In the genomic region with DNA sequence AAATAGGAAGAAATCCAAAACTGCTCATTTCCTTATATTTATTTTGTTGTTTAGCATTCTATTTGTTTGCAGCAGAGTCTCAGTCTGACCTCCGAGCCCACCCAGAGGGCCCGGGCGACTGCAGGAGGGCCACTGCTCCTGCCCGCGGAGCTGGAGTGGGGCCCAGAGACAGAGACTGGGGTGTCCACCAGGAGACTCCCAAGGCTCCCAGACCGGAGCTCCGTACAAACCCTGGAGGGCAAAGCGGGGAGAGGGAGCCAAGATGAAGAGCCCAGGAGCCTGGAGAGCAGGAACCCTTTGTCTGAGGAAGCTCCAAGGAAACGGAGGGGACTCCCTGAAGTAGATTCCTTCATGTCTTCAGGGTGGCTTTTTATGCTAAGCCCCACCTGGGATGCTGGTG, we compare ENCODE assay signal across 25 cellular contexts.
"Had no signal": no experiment of that assay in that cellular context is flagged by ENCODE, and none has a peak within 500 bp of the region (broad histone marks: within the 10 kb centered on the region; RNA-seq: fewer than 3 reads in every experiment).

No MANE protein-coding gene starts in this region.

- H3K4me3 ChIP-seq: lower lobe of right lung, neural progenitor cell, ovary, right atrium auricular region, spleen, tibial nerve, uterus had no signal

- FAIRE-seq: keratinocyte, small intestine had no signal

- H2AFZ ChIP-seq: neural progenitor cell had no signal

- H3K27ac ChIP-seq: lower lobe of right lung, neural progenitor cell, neutrophil, ovary, right atrium auricular region, spleen, tibial nerve, uterus had no signal

- H3K27me3 ChIP-seq: neural progenitor cell, neutrophil, ovary, right atrium auricular region, tibial nerve, uterus had no signal

- H3K9ac ChIP-seq: neural progenitor cell had no signal

- ATAC-seq: left cardiac atrium; left lobe of liver; left ventricle myocardium superior; natural killer cell; sciatic nerve; stimulated activated effector memory CD8-positive, alpha-beta T cell treated with anti-CD3 and anti-CD28 coated beads, Interleukin-12 subunit alpha, Interleukin-12 subunit beta, amount 100 ng/mL, for 72 hours had no signal

- H3K9me3 ChIP-seq: lower lobe of right lung, neutrophil, ovary, right atrium auricular region, spleen, tibial nerve, uterus had no signal

- DNase-seq: hippocampal formation; kidney glomerular epithelial cell; left cardiac atrium; left ventricle myocardium superior; lower lobe of right lung; mammary epithelial cell; mesenchymal stem cell; naive B cell; natural killer cell; nephron progenitor cell; occipital lobe; ovary; small intestine; spleen; stimulated activated CD4-positive, alpha-beta T cell treated with anti-CD3 and anti-CD28 coated beads, Interleukin-4, amount 100 ng/mL, for 24 hours; stimulated activated naive CD4-positive, alpha-beta T cell; uterus had no signal

- H3K36me3 ChIP-seq: lower lobe of right lung, neural progenitor cell, neutrophil, ovary, right atrium auricular region, spleen, tibial nerve, uterus had no signal

- H3K4me1 ChIP-seq: lower lobe of right lung, right atrium auricular region, spleen, tibial nerve, uterus had no signal

- H3K4me2 ChIP-seq: neural progenitor cell had no signal
